2 cellular contexts compared by ENCODE assay signal in the genomic region with DNA sequence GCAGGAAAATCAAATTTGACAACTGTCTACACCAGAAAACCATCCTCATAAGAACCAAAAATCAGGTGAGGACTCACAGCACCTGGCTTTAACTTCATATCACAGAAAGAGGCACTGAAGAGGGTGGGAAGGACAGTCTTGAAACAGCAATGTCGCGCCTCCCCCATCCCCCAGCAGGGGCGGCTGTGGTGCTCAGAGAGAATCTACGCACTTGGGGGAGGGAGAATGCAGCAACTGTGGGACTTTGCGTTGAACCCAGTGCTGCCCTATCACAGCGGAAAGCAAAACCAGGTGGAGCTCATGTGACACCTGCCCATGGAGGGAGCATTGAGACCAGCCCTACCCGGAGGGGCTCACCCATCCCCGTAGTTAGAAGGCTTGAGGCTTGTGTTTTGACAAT.
TF ChIP-seq lines count a peak whose summit lies in the region.

No MANE protein-coding gene starts in this region.

TF ChIP-seq in GM23338, 12 proteins besides CTCF, POLR2A, EP300 and RAD21 (continued from another document):
- TF ChIP-seq, protein P1, sequence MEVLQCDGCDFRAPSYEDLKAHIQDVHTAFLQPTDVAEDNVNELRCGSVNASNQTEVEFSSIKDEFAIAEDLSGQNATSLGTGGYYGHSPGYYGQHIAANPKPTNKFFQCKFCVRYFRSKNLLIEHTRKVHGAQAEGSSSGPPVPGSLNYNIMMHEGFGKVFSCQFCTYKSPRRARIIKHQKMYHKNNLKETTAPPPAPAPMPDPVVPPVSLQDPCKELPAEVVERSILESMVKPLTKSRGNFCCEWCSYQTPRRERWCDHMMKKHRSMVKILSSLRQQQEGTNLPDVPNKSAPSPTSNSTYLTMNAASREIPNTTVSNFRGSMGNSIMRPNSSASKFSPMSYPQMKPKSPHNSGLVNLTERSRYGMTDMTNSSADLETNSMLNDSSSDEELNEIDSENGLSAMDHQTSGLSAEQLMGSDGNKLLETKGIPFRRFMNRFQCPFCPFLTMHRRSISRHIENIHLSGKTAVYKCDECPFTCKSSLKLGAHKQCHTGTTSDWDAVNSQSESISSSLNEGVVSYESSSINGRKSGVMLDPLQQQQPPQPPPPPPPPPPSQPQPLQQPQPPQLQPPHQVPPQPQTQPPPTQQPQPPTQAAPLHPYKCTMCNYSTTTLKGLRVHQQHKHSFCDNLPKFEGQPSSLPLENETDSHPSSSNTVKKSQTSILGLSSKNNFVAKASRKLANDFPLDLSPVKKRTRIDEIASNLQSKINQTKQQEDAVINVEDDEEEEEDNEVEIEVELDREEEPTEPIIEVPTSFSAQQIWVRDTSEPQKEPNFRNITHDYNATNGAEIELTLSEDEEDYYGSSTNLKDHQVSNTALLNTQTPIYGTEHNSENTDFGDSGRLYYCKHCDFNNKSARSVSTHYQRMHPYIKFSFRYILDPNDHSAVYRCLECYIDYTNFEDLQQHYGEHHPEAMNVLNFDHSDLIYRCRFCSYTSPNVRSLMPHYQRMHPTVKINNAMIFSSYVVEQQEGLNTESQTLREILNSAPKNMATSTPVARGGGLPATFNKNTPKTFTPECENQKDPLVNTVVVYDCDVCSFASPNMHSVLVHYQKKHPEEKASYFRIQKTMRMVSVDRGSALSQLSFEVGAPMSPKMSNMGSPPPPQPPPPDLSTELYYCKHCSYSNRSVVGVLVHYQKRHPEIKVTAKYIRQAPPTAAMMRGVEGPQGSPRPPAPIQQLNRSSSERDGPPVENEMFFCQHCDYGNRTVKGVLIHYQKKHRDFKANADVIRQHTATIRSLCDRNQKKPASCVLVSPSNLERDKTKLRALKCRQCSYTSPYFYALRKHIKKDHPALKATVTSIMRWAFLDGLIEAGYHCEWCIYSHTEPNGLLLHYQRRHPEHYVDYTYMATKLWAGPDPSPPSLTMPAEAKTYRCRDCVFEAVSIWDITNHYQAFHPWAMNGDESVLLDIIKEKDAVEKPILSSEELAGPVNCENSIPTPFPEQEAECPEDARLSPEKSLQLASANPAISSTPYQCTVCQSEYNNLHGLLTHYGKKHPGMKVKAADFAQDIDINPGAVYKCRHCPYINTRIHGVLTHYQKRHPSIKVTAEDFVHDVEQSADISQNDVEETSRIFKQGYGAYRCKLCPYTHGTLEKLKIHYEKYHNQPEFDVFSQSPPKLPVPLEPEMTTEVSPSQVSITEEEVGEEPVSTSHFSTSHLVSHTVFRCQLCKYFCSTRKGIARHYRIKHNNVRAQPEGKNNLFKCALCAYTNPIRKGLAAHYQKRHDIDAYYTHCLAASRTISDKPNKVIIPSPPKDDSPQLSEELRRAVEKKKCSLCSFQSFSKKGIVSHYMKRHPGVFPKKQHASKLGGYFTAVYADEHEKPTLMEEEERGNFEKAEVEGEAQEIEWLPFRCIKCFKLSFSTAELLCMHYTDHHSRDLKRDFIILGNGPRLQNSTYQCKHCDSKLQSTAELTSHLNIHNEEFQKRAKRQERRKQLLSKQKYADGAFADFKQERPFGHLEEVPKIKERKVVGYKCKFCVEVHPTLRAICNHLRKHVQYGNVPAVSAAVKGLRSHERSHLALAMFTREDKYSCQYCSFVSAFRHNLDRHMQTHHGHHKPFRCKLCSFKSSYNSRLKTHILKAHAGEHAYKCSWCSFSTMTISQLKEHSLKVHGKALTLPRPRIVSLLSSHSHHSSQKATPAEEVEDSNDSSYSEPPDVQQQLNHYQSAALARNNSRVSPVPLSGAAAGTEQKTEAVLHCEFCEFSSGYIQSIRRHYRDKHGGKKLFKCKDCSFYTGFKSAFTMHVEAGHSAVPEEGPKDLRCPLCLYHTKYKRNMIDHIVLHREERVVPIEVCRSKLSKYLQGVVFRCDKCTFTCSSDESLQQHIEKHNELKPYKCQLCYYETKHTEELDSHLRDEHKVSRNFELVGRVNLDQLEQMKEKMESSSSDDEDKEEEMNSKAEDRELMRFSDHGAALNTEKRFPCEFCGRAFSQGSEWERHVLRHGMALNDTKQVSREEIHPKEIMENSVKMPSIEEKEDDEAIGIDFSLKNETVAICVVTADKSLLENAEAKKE (CRISPR knock-in tag; IDR thresholded peaks at IDR 0.05): no peak
- TF ChIP-seq, protein P2, sequence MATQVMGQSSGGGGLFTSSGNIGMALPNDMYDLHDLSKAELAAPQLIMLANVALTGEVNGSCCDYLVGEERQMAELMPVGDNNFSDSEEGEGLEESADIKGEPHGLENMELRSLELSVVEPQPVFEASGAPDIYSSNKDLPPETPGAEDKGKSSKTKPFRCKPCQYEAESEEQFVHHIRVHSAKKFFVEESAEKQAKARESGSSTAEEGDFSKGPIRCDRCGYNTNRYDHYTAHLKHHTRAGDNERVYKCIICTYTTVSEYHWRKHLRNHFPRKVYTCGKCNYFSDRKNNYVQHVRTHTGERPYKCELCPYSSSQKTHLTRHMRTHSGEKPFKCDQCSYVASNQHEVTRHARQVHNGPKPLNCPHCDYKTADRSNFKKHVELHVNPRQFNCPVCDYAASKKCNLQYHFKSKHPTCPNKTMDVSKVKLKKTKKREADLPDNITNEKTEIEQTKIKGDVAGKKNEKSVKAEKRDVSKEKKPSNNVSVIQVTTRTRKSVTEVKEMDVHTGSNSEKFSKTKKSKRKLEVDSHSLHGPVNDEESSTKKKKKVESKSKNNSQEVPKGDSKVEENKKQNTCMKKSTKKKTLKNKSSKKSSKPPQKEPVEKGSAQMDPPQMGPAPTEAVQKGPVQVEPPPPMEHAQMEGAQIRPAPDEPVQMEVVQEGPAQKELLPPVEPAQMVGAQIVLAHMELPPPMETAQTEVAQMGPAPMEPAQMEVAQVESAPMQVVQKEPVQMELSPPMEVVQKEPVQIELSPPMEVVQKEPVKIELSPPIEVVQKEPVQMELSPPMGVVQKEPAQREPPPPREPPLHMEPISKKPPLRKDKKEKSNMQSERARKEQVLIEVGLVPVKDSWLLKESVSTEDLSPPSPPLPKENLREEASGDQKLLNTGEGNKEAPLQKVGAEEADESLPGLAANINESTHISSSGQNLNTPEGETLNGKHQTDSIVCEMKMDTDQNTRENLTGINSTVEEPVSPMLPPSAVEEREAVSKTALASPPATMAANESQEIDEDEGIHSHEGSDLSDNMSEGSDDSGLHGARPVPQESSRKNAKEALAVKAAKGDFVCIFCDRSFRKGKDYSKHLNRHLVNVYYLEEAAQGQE (IDR thresholded peaks at IDR 0.05; ENCODE audit: unreplicated experiment): no peak
- TF ChIP-seq EZH2phosphoT487 (IDR thresholded peaks at IDR 0.05; ENCODE audit: unreplicated experiment): no peak
- no peak for TF ChIP-seq EZH2 (IDR thresholded peaks at IDR 0.05; ENCODE audit: low read depth, unreplicated experiment)
- no peak for TF ChIP-seq CREB1 (CRISPR knock-in tag; IDR thresholded peaks at IDR 0.05; ENCODE audit: low read depth)
- TF ChIP-seq NANOG (IDR thresholded peaks at IDR 0.05; ENCODE audit: borderline replicate concordance): no peak
- TF ChIP-seq STAT1 (IDR thresholded peaks at IDR 0.05; ENCODE audit: unreplicated experiment): no peak
- TF ChIP-seq JUNB (IDR thresholded peaks at IDR 0.05; ENCODE audit: unreplicated experiment): no peak
- TF ChIP-seq, protein P3, sequence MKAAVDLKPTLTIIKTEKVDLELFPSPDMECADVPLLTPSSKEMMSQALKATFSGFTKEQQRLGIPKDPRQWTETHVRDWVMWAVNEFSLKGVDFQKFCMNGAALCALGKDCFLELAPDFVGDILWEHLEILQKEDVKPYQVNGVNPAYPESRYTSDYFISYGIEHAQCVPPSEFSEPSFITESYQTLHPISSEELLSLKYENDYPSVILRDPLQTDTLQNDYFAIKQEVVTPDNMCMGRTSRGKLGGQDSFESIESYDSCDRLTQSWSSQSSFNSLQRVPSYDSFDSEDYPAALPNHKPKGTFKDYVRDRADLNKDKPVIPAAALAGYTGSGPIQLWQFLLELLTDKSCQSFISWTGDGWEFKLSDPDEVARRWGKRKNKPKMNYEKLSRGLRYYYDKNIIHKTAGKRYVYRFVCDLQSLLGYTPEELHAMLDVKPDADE (IDR thresholded peaks at IDR 0.05): no peak

TF ChIP-seq in WTC11, 78 proteins besides CTCF, POLR2A, EP300 and RAD21 (continued from another document):
- TF ChIP-seq, protein P4, sequence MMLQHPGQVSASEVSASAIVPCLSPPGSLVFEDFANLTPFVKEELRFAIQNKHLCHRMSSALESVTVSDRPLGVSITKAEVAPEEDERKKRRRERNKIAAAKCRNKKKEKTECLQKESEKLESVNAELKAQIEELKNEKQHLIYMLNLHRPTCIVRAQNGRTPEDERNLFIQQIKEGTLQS (CRISPR knock-in tag; conservative IDR thresholded peaks at IDR 0.05): no peak
- TF ChIP-seq, protein P5, sequence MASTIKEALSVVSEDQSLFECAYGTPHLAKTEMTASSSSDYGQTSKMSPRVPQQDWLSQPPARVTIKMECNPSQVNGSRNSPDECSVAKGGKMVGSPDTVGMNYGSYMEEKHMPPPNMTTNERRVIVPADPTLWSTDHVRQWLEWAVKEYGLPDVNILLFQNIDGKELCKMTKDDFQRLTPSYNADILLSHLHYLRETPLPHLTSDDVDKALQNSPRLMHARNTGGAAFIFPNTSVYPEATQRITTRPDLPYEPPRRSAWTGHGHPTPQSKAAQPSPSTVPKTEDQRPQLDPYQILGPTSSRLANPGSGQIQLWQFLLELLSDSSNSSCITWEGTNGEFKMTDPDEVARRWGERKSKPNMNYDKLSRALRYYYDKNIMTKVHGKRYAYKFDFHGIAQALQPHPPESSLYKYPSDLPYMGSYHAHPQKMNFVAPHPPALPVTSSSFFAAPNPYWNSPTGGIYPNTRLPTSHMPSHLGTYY (CRISPR knock-in tag; IDR thresholded peaks at IDR 0.05): no peak
- TF ChIP-seq SOX15 (CRISPR knock-in tag; IDR thresholded peaks at IDR 0.05) (no peak), ZBTB21 (CRISPR knock-in tag; IDR thresholded peaks at IDR 0.05; ENCODE audit: borderline replicate concordance) (no peak), FOXK1 (CRISPR knock-in tag; IDR thresholded peaks at IDR 0.05) (no peak), JAZF1 (CRISPR knock-in tag; IDR thresholded peaks at IDR 0.05) (no peak), ZNF121 (CRISPR knock-in tag; IDR thresholded peaks at IDR 0.05) (no peak)
- TF ChIP-seq, protein P6, sequence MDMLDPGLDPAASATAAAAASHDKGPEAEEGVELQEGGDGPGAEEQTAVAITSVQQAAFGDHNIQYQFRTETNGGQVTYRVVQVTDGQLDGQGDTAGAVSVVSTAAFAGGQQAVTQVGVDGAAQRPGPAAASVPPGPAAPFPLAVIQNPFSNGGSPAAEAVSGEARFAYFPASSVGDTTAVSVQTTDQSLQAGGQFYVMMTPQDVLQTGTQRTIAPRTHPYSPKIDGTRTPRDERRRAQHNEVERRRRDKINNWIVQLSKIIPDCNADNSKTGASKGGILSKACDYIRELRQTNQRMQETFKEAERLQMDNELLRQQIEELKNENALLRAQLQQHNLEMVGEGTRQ (CRISPR knock-in tag; IDR thresholded peaks at IDR 0.05): 0 out of 2 replicates have a peak, but pooled peaks have one; percentile 16
